ENCODE assay signal across 1 cellular context in genomic region chr9:35553670-35554543, GRCh38.
TF ChIP-seq lines count a peak whose summit lies in the region.

No MANE protein-coding gene starts in this region.

TF ChIP-seq in HepG2, 621 proteins besides CTCF, POLR2A, EP300 and RAD21 (continued from another document and continues in another):
- peak; percentile 57; the same call in 1 of the 2 replicates for TF ChIP-seq ZNF331 (CRISPR knock-in tag; IDR thresholded peaks at IDR 0.05)
- TF ChIP-seq BHLHE40 (IDR thresholded peaks at IDR 0.05; ENCODE audit: low read length): peak; percentile 24; the same call in 1 of the 2 replicates
- TF ChIP-seq ZNF646 (CRISPR knock-in tag; IDR thresholded peaks at IDR 0.05): no peak
- peak; percentile 46; the same call in 1 of the 2 replicates for TF ChIP-seq KDM2A (CRISPR knock-in tag; IDR thresholded peaks at IDR 0.05; ENCODE audit: borderline replicate concordance, low read depth)
- 0 out of 2 replicates have a peak, but pooled peaks have one; percentile 31 for TF ChIP-seq ZMYM4 (CRISPR knock-in tag; IDR thresholded peaks at IDR 0.05)
- TF ChIP-seq ZNF609 (CRISPR knock-in tag; IDR thresholded peaks at IDR 0.05; ENCODE audit: borderline replicate concordance): no peak
- TF ChIP-seq ZBED4 (CRISPR knock-in tag; IDR thresholded peaks at IDR 0.05; ENCODE audit: borderline replicate concordance): peak; percentile 43; the same call in 1 of the 2 replicates
- 0 out of 2 replicates have a peak, but pooled peaks have one; percentile 24 for TF ChIP-seq ZFY (CRISPR knock-in tag; IDR thresholded peaks at IDR 0.05)
- no peak for TF ChIP-seq HOXA9 (CRISPR knock-in tag; IDR thresholded peaks at IDR 0.05; ENCODE audit: borderline replicate concordance)
- TF ChIP-seq ARID5B (CRISPR knock-in tag; IDR thresholded peaks at IDR 0.05): peak; percentile 16; the same call in 1 of the 2 replicates
- TF ChIP-seq SRF (IDR thresholded peaks at IDR 0.05; ENCODE audit: low read depth, low read length): peak; percentile 52; the same call in 1 of the 2 replicates
- TF ChIP-seq HNRNPH1 (optimal IDR thresholded peaks at IDR 0.05; ENCODE audit: low read depth, low read length): no peak
- TF ChIP-seq HNRNPUL1 (IDR thresholded peaks at IDR 0.05; ENCODE audit: low read depth, low read length): no peak
- no peak for TF ChIP-seq JDP2 (CRISPR knock-in tag; IDR thresholded peaks at IDR 0.05; ENCODE audit: borderline replicate concordance)
- no peak for TF ChIP-seq MXD1 (CRISPR knock-in tag; IDR thresholded peaks at IDR 0.05)
- 0 out of 2 replicates have a peak, but pooled peaks have one; percentile 38 for TF ChIP-seq TBX2 (CRISPR knock-in tag; IDR thresholded peaks at IDR 0.05; ENCODE audit: borderline replicate concordance)
- TF ChIP-seq HNF1B (CRISPR knock-in tag; IDR thresholded peaks at IDR 0.05): peak; percentile 22; the same call in 1 of the 2 replicates
- TF ChIP-seq IKZF5 (CRISPR knock-in tag; IDR thresholded peaks at IDR 0.05): peak; percentile 28; the same call in 1 of the 2 replicates
- 0 out of 2 replicates have a peak, but pooled peaks have one; percentile 22 for TF ChIP-seq ZNF121 (CRISPR knock-in tag; IDR thresholded peaks at IDR 0.05)
- TF ChIP-seq GABPA (IDR thresholded peaks at IDR 0.05; ENCODE audit: low read depth, low read length): no peak
- 0 out of 2 replicates have a peak, but pooled peaks have one; percentile 14 for TF ChIP-seq GABPA (CRISPR knock-in tag; IDR thresholded peaks at IDR 0.05; ENCODE audit: low read depth)
- no peak for TF ChIP-seq EHMT2 (IDR thresholded peaks at IDR 0.05; ENCODE audit: borderline replicate concordance, low read depth, low read length)
- peak; percentile 60 for TF ChIP-seq SAP130 (CRISPR knock-in tag; IDR thresholded peaks at IDR 0.05; ENCODE audit: low read depth)
- no peak for TF ChIP-seq NR2F6 (IDR thresholded peaks at IDR 0.05)
- TF ChIP-seq NR2F6 (CRISPR knock-in tag; IDR thresholded peaks at IDR 0.05): peak; percentile 22; the same call in 1 of the 2 replicates
- 0 out of 4 replicates have a peak, but pooled peaks of 1 of the 2 experiments have one; percentile 58 for TF ChIP-seq HMGXB4 (CRISPR knock-in tag; IDR thresholded peaks at IDR 0.05; ENCODE audit: borderline replicate concordance in 1 of 2, low read depth in 1 of 2)
- TF ChIP-seq FOSL2 (CRISPR knock-in tag; IDR thresholded peaks at IDR 0.05): peak; percentile 34; the same call in 1 of the 2 replicates
- TF ChIP-seq ZNF251 (CRISPR knock-in tag; IDR thresholded peaks at IDR 0.05): no peak
